In the genomic region with DNA sequence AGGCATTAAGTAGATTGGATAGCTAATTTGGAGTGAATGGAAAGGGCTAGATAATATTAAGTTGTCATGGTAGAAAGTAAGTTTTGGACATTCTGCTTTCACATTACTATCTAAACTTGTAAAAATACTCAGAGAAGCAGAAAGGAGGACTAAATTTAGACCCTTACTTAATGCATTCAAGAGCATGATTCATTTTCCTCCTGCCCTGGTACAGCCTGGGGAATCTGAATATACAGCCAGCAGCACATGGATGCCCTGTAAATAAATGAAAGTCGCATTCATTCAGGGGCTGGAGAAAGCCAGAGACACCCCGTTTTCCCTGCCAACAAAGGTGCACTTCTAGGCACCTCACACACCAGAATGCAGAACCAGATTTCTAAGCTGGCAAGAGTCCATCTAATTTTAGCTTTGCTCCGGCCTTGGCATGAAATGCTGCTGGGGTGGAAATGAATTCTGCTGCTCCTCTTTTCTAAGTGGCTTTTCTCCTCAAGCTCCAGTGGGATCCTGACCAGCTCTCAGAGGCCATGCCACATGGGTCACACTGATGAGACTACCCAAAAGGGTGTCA, we compare ENCODE assay signal across 11 cellular contexts.
DNase-seq lines count a peak whose midpoint lies in the region; ATAC-seq and FAIRE-seq lines count a peak whose summit lies in the region.
"Had no signal": no experiment of that assay in that cellular context is flagged by ENCODE, and none has a peak within 500 bp of the region (broad histone marks: within the 10 kb centered on the region; RNA-seq: fewer than 3 reads in every experiment).

No MANE protein-coding gene starts in this region.

- intact Hi-C loops in Right ventricle myocardium superior (cut with DNase I): loop anchor here (5.0 kb wide), 1 partner anchor 95 kb away; no protein-coding TSS in a partner anchor

- FAIRE-seq in HTR-8/SVneo (lab: Jason Lieb, UNC): no peak
- FAIRE-seq: frontal cortex had no signal

- ATAC-seq in Right ventricle myocardium superior (ENCODE audit: poor library complexity) (peak; percentile 72), GM21528 (IDR thresholded peaks at IDR 0.05; ENCODE audit: low FRiP score, unreplicated experiment) (no peak)

- peak; percentile 43 for DNase-seq in Ammon's horn (ENCODE audit: low spot score)
- peak; percentile 40 for DNase-seq in amniotic stem cell (lab: John Stamatoyannopoulos, UW)
- DNase-seq in Right ventricle myocardium superior: no peak
- DNase-seq in putamen (ENCODE audit: low spot score): peak; percentile 20
- no peak for DNase-seq in SKM-1 (lab: John Stamatoyannopoulos, UW; ENCODE audit: unreplicated experiment)
- no peak for DNase-seq in NCI-H748 (lab: John Stamatoyannopoulos, UW; ENCODE audit: unreplicated experiment)
- DNase-seq in HTR-8/SVneo (ENCODE audit: insufficient read length, low spot score): no peak
- DNase-seq: CD4-positive, CD25-positive, alpha-beta regulatory T cell; NCI-H524 treated with DMSO at 0.1 percent for 48 hours had no signal

Comparison
In these comparisons a context has a peak if more than half of its experiments do, and no peak if none do; other contexts are left out.
1. DNase-seq: peak in Ammon's horn (single experiment), amniotic stem cell (single experiment) and putamen (single experiment); none in Right ventricle myocardium superior (single experiment), SKM-1 (single experiment), NCI-H748 (single experiment) and HTR-8/SVneo (single experiment).